Comparison of ENCODE assay signal across 1 cellular context in the genomic region with DNA sequence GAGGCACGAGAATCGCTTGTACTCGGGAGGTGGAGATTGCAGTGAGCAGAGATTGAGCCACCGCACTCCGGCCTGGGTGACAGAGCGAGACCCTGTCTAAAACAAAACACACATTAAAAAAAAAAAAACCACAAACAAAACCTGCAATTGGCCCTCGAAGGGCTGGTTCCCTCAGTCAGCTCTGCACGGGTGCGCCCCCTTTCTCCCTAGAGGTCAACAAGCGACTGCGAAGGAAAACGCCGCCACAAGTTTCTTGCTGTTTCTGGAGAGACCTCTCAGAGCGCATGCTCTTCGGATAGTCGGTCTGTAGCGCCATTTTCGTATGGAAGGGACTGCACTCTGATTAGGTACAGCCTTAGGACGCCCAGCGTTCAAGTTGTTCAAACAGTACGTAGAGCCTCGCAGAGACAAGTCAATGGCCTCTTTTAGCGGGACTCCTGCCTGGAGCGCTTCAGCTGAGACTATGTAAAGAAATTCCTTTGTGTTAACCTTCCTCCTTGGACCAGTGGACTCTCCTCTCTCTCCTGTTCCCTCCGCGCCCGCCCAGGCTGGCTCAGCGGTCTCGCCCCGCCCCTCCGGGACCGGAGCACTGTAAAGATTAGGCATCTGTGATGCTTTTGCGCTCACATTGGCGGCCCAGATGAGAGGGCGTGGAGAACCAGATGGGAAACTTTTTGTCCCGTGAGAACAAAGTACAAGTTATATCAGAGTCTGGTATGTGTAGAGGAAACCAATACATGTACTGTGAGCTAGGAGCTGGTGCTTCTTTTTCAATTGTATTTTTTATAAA.
A peak's percentile ranks its signal among the peaks of the same experiment; 100 is the strongest.
TF ChIP-seq lines count a peak whose summit lies in the region.

No MANE protein-coding gene starts in this region.

TF ChIP-seq in K562, 482 proteins besides CTCF, POLR2A, EP300 and RAD21 (continued from another document and continues in another):
- TF ChIP-seq, protein P1, sequence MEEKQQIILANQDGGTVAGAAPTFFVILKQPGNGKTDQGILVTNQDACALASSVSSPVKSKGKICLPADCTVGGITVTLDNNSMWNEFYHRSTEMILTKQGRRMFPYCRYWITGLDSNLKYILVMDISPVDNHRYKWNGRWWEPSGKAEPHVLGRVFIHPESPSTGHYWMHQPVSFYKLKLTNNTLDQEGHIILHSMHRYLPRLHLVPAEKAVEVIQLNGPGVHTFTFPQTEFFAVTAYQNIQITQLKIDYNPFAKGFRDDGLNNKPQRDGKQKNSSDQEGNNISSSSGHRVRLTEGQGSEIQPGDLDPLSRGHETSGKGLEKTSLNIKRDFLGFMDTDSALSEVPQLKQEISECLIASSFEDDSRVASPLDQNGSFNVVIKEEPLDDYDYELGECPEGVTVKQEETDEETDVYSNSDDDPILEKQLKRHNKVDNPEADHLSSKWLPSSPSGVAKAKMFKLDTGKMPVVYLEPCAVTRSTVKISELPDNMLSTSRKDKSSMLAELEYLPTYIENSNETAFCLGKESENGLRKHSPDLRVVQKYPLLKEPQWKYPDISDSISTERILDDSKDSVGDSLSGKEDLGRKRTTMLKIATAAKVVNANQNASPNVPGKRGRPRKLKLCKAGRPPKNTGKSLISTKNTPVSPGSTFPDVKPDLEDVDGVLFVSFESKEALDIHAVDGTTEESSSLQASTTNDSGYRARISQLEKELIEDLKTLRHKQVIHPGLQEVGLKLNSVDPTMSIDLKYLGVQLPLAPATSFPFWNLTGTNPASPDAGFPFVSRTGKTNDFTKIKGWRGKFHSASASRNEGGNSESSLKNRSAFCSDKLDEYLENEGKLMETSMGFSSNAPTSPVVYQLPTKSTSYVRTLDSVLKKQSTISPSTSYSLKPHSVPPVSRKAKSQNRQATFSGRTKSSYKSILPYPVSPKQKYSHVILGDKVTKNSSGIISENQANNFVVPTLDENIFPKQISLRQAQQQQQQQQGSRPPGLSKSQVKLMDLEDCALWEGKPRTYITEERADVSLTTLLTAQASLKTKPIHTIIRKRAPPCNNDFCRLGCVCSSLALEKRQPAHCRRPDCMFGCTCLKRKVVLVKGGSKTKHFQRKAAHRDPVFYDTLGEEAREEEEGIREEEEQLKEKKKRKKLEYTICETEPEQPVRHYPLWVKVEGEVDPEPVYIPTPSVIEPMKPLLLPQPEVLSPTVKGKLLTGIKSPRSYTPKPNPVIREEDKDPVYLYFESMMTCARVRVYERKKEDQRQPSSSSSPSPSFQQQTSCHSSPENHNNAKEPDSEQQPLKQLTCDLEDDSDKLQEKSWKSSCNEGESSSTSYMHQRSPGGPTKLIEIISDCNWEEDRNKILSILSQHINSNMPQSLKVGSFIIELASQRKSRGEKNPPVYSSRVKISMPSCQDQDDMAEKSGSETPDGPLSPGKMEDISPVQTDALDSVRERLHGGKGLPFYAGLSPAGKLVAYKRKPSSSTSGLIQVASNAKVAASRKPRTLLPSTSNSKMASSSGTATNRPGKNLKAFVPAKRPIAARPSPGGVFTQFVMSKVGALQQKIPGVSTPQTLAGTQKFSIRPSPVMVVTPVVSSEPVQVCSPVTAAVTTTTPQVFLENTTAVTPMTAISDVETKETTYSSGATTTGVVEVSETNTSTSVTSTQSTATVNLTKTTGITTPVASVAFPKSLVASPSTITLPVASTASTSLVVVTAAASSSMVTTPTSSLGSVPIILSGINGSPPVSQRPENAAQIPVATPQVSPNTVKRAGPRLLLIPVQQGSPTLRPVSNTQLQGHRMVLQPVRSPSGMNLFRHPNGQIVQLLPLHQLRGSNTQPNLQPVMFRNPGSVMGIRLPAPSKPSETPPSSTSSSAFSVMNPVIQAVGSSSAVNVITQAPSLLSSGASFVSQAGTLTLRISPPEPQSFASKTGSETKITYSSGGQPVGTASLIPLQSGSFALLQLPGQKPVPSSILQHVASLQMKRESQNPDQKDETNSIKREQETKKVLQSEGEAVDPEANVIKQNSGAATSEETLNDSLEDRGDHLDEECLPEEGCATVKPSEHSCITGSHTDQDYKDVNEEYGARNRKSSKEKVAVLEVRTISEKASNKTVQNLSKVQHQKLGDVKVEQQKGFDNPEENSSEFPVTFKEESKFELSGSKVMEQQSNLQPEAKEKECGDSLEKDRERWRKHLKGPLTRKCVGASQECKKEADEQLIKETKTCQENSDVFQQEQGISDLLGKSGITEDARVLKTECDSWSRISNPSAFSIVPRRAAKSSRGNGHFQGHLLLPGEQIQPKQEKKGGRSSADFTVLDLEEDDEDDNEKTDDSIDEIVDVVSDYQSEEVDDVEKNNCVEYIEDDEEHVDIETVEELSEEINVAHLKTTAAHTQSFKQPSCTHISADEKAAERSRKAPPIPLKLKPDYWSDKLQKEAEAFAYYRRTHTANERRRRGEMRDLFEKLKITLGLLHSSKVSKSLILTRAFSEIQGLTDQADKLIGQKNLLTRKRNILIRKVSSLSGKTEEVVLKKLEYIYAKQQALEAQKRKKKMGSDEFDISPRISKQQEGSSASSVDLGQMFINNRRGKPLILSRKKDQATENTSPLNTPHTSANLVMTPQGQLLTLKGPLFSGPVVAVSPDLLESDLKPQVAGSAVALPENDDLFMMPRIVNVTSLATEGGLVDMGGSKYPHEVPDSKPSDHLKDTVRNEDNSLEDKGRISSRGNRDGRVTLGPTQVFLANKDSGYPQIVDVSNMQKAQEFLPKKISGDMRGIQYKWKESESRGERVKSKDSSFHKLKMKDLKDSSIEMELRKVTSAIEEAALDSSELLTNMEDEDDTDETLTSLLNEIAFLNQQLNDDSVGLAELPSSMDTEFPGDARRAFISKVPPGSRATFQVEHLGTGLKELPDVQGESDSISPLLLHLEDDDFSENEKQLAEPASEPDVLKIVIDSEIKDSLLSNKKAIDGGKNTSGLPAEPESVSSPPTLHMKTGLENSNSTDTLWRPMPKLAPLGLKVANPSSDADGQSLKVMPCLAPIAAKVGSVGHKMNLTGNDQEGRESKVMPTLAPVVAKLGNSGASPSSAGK (IDR thresholded peaks at IDR 0.05): peak; percentile 66
- TF ChIP-seq FOXA3 (CRISPR knock-in tag; conservative IDR thresholded peaks at IDR 0.05 in 1 of 2, IDR thresholded peaks at IDR 0.05 in 1 of 2): peak in 1 of 2 experiments; percentile 71; a peak in 1 of 4 replicates
- 0 out of 2 replicates have a peak, but pooled peaks have one; percentile 14 for TF ChIP-seq TOE1 (IDR thresholded peaks at IDR 0.05; ENCODE audit: borderline replicate concordance)
- TF ChIP-seq TOE1 (CRISPR knock-in tag; IDR thresholded peaks at IDR 0.05; ENCODE audit: borderline replicate concordance, low read depth): no peak
- TF ChIP-seq, protein P2, sequence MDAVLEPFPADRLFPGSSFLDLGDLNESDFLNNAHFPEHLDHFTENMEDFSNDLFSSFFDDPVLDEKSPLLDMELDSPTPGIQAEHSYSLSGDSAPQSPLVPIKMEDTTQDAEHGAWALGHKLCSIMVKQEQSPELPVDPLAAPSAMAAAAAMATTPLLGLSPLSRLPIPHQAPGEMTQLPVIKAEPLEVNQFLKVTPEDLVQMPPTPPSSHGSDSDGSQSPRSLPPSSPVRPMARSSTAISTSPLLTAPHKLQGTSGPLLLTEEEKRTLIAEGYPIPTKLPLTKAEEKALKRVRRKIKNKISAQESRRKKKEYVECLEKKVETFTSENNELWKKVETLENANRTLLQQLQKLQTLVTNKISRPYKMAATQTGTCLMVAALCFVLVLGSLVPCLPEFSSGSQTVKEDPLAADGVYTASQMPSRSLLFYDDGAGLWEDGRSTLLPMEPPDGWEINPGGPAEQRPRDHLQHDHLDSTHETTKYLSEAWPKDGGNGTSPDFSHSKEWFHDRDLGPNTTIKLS (IDR thresholded peaks at IDR 0.05; ENCODE audit: borderline replicate concordance, low read depth): peak; percentile 59; the same call in 1 of the 2 replicates
- peak; percentile 49 for TF ChIP-seq SOX6 (IDR thresholded peaks at IDR 0.05)
- peak; percentile 95 for TF ChIP-seq SUPT5H (IDR thresholded peaks at IDR 0.05)
- TF ChIP-seq CHD1 (IDR thresholded peaks at IDR 0.05; ENCODE audit: low read length): no peak
- TF ChIP-seq GATA2 (CRISPR knock-in tag; IDR thresholded peaks at IDR 0.05): no peak; the same call in 1 of the 2 replicates
- TF ChIP-seq NFIC (IDR thresholded peaks at IDR 0.05): peak; percentile 27
- TF ChIP-seq YY1 (IDR thresholded peaks at IDR 0.05; ENCODE audit: borderline replicate concordance in 1 of 3, control insufficient read depth in 1 of 3, extremely low read depth in 1 of 3, insufficient read depth in 3 of 3, insufficient read length in 1 of 3, insufficient replicate concordance in 2 of 3, low read depth in 1 of 3, low read length in 2 of 3): peak; percentile 45 to 95 (median 80)
- TF ChIP-seq MAZ (CRISPR knock-in tag; conservative IDR thresholded peaks at IDR 0.05 in 1 of 2, IDR thresholded peaks at IDR 0.05 in 1 of 2): peak; percentile 73 to 75
- TF ChIP-seq CBFB (CRISPR knock-in tag; IDR thresholded peaks at IDR 0.05): no peak
- no peak for TF ChIP-seq CEBPB (tag; IDR thresholded peaks at IDR 0.05)
- TF ChIP-seq, protein P3, sequence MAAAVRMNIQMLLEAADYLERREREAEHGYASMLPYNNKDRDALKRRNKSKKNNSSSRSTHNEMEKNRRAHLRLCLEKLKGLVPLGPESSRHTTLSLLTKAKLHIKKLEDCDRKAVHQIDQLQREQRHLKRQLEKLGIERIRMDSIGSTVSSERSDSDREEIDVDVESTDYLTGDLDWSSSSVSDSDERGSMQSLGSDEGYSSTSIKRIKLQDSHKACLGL (CRISPR knock-in tag; IDR thresholded peaks at IDR 0.05; ENCODE audit: borderline replicate concordance, poor library complexity, severe bottlenecking): no peak
- TF ChIP-seq TAF1 (IDR thresholded peaks at IDR 0.05; ENCODE audit: control insufficient read depth, extremely low read depth, insufficient read depth, low read length, severe bottlenecking): peak; percentile 78
- TF ChIP-seq, protein P4, sequence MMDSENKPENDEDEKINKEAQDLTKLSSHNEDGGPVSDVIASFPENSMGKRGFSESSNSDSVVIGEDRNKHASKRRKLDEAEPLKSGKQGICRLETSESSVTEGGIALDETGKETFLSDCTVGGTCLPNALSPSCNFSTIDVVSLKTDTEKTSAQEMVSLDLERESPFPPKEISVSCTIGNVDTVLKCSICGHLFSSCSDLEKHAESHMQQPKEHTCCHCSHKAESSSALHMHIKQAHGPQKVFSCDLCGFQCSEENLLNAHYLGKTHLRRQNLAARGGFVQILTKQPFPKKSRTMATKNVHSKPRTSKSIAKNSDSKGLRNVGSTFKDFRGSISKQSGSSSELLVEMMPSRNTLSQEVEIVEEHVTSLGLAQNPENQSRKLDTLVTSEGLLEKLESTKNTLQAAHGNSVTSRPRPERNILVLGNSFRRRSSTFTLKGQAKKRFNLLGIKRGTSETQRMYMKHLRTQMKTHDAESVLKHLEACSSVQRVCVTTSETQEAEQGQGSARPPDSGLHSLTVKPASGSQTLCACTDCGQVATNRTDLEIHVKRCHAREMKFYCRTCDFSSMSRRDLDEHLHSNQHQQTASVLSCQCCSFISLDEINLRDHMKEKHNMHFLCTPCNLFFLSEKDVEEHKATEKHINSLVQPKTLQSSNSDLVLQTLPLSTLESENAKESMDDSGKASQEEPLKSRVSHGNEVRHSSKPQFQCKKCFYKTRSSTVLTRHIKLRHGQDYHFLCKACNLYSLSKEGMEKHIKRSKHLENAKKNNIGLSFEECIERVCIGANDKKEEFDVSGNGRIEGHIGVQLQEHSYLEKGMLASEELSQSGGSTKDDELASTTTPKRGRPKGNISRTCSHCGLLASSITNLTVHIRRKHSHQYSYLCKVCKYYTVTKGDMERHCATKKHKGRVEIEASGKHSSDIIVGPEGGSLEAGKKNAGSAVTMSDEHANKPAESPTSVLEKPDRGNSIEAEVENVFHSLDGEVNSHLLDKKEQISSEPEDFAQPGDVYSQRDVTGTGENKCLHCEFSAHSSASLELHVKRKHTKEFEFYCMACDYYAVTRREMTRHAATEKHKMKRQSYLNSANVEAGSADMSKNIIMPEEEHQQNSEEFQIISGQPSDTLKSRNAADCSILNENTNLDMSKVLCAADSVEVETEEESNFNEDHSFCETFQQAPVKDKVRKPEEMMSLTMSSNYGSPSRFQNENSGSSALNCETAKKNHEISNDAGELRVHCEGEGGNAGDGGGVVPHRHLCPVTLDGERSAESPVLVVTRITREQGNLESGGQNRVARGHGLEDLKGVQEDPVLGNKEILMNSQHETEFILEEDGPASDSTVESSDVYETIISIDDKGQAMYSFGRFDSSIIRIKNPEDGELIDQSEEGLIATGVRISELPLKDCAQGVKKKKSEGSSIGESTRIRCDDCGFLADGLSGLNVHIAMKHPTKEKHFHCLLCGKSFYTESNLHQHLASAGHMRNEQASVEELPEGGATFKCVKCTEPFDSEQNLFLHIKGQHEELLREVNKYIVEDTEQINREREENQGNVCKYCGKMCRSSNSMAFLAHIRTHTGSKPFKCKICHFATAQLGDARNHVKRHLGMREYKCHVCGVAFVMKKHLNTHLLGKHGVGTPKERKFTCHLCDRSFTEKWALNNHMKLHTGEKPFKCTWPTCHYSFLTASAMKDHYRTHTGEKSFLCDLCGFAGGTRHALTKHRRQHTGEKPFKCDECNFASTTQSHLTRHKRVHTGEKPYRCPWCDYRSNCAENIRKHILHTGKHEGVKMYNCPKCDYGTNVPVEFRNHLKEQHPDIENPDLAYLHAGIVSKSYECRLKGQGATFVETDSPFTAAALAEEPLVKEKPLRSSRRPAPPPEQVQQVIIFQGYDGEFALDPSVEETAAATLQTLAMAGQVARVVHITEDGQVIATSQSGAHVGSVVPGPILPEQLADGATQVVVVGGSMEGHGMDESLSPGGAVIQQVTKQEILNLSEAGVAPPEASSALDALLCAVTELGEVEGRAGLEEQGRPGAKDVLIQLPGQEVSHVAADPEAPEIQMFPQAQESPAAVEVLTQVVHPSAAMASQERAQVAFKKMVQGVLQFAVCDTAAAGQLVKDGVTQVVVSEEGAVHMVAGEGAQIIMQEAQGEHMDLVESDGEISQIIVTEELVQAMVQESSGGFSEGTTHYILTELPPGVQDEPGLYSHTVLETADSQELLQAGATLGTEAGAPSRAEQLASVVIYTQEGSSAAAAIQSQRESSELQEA (IDR thresholded peaks at IDR 0.05; ENCODE audit: low read depth): no peak
- TF ChIP-seq ZNF668 (CRISPR knock-in tag; IDR thresholded peaks at IDR 0.05): no peak
- no peak for TF ChIP-seq ZNF589 (CRISPR knock-in tag; IDR thresholded peaks at IDR 0.05; ENCODE audit: low read depth)
- TF ChIP-seq POLR2B (IDR thresholded peaks at IDR 0.05; ENCODE audit: low read depth, partially characterized antibody): peak; percentile 89
- no peak for TF ChIP-seq ELF2 (CRISPR knock-in tag; IDR thresholded peaks at IDR 0.05)
- TF ChIP-seq HDAC1 (IDR thresholded peaks at IDR 0.05): peak in 1 of 2 experiments; percentile 48; a peak in 1 of 4 replicates
- no peak for TF ChIP-seq HDAC8 (tag; IDR thresholded peaks at IDR 0.05)
- TF ChIP-seq CTBP1 (IDR thresholded peaks at IDR 0.05; ENCODE audit: borderline replicate concordance): peak; percentile 60
- TF ChIP-seq ADNP (tag; IDR thresholded peaks at IDR 0.05): no peak; the same call in 1 of the 2 replicates
- no peak for TF ChIP-seq ETS2 (tag; IDR thresholded peaks at IDR 0.05; ENCODE audit: borderline replicate concordance, poor library complexity, severe bottlenecking)
- TF ChIP-seq, protein P5, sequence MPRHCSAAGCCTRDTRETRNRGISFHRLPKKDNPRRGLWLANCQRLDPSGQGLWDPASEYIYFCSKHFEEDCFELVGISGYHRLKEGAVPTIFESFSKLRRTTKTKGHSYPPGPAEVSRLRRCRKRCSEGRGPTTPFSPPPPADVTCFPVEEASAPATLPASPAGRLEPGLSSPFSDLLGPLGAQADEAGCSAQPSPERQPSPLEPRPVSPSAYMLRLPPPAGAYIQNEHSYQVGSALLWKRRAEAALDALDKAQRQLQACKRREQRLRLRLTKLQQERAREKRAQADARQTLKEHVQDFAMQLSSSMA (CRISPR knock-in tag; IDR thresholded peaks at IDR 0.05): no peak
- TF ChIP-seq HDAC3 (IDR thresholded peaks at IDR 0.05; ENCODE audit: borderline replicate concordance, partially characterized antibody): peak; percentile 59
- no peak for TF ChIP-seq MYBL2 (IDR thresholded peaks at IDR 0.05; ENCODE audit: low read depth)
- no peak for TF ChIP-seq MYBL2 (CRISPR knock-in tag; IDR thresholded peaks at IDR 0.05; ENCODE audit: borderline replicate concordance)
